Comparison of ENCODE assay signal across 1 cellular context in genomic region chr11:57459112-57460016, GRCh38.
TF ChIP-seq lines count a peak whose summit lies in the region.

No MANE protein-coding gene starts in this region.

TF ChIP-seq in GM12878, 131 proteins besides CTCF, POLR2A, EP300 and RAD21 (continued from another document):
- peak; percentile 88 to 92 for TF ChIP-seq BHLHE40 (IDR thresholded peaks at IDR 0.05; ENCODE audit: borderline replicate concordance in 1 of 2, low read depth in 2 of 2, low read length in 1 of 2)
- no peak for TF ChIP-seq NKRF (conservative IDR thresholded peaks at IDR 0.05)
